1 cellular context compared by ENCODE assay signal in the genomic region with DNA sequence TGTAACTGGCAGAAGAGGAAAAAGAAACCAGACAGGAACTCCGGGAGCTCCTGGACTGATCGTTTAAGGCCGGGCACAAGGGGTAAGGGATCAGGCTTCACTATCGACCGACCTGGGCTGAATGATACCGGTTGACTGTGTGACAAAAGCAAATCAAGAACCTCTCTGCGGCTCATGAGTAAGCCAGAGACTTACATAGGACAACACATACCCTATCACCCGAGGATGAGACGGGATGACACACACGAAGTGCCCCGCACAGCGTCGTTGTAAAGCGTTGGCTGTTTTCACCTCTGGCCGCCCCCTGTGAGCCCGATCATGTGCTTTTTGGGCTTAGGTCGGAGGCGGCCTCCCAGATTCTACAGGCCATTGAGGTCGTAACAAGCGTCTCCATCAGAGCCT.
TF ChIP-seq lines count a peak whose summit lies in the region.

No MANE protein-coding gene starts in this region.

TF ChIP-seq in H1, 55 proteins besides CTCF, POLR2A, EP300 and RAD21:
- no peak for TF ChIP-seq CHD2 (IDR thresholded peaks at IDR 0.05; ENCODE audit: low read length)
- no peak for TF ChIP-seq RXRA (IDR thresholded peaks at IDR 0.05; ENCODE audit: insufficient read depth, low read depth, low read length)
- no peak for TF ChIP-seq SAP30 (IDR thresholded peaks at IDR 0.05; ENCODE audit: insufficient read depth, insufficient replicate concordance, low read length)
- TF ChIP-seq PHF8 (conservative IDR thresholded peaks at IDR 0.05; ENCODE audit: low read depth, low read length) = no peak
- TF ChIP-seq HDAC2 (IDR thresholded peaks at IDR 0.05; ENCODE audit: borderline replicate concordance in 1 of 2, low read depth in 2 of 2, low read length in 2 of 2) = no peak
